6 cellular contexts compared by ENCODE assay signal in the genomic region with DNA sequence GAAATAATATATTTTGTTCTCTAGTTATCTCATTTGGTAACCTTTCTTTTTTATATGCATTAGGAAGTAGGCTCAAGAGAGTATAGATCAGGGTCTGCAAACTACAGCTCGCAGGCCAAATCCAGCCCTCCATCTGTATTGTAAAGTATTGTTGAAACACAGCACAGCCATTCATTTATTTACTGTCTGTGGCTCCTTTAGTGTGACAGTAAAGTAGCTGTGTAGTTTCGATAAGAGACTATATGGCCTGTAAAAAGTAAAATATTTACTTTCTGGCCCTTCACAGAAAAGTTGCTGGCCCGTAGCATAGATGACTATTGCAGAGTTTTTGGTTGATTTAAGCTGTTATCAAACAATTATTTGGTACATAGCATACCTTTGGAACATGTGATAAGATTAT.
"Had no signal": no experiment of that assay in that cellular context is flagged by ENCODE, and none has a peak within 500 bp of the region (broad histone marks: within the 10 kb centered on the region; RNA-seq: fewer than 3 reads in every experiment).

No MANE protein-coding gene starts in this region.

- ATAC-seq: GM12878 had no signal

- DNase-seq: GDM1, GF-D8 had no signal

- FAIRE-seq: GM12878, GM12891, GM12892, GM18507 had no signal

- H3K4me3 ChIP-seq: GM12878 had no signal
